11 cellular contexts compared by ENCODE assay signal in genomic region chr2:83376731-83377130, GRCh38.
"Had no signal": no experiment of that assay in that cellular context is flagged by ENCODE, and none has a peak within 500 bp of the region (broad histone marks: within the 10 kb centered on the region; RNA-seq: fewer than 3 reads in every experiment).

No MANE protein-coding gene starts in this region.

- ATAC-seq: GM23338, HCT116 had no signal

- H3K36me3 ChIP-seq: HAP-1 had no signal

- DNase-seq: GM23248, GOT3, H7, H9, HCEC 1CT, HFFc6 had no signal

- H3K27ac Mint-ChIP-seq: GM23338, H9, HFFc6 had no signal

- H3K4me2 ChIP-seq: GM23338 had no signal

- H3K4me3 ChIP-seq: GM23248, GM23338, HAP-1 had no signal

- H3K27ac ChIP-seq: GM23248 had no signal

- H3K9ac ChIP-seq: GM23248 had no signal

- H3K9me3 ChIP-seq: HAP-1 had no signal

- H2AFZ ChIP-seq: GM23248, GM23338 had no signal

- FAIRE-seq: H1, H54 had no signal

- H3K4me3 Mint-ChIP-seq: GM23338, H9, HFFc6 had no signal
